In the genomic region with DNA sequence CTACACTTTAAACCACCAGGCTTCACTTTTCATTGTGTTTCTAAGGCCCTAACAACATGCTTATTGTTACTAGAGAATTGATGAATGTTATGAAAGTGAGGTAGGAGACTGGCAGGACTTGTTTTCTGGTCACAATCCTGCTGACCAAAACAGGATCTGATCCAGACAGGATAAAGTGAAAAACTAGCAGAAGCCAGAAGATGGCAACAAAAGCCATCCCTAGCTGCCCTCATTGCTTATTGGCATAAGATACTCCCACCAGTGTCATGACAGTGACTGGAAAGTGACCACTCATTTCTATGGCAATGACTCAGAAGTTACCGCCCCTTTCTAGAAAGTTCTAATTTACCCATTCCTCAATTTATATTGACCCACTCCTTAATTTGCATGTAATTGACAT, we compare ENCODE assay signal across 17 cellular contexts. TPM values are rescaled to one million over a fixed set of nuclear protein-coding genes. Genes with fewer than 3 reads are reported as not detected.
"Had no signal": no experiment of that assay in that cellular context is flagged by ENCODE, and none has a peak within 500 bp of the region (broad histone marks: within the 10 kb centered on the region; RNA-seq: fewer than 3 reads in every experiment).

No MANE protein-coding gene starts in this region.

- DNase-seq: activated CD4-positive, alpha-beta T cell treated with anti-CD3 and anti-CD28 coated beads, Interleukin-2, amount 10 ng/mL, durations not matched to agents 24 days and 14 days; activated CD8-positive, alpha-beta memory T cell treated with anti-CD3 and anti-CD28 coated beads for 24 hours; activated naive CD4-positive, alpha-beta T cell treated with anti-CD3 and anti-CD28 coated beads, Interleukin-2, amount 50 U/mL, for 16 hours; caudate nucleus; colonic mucosa; effector CD4-positive, alpha-beta T cell; hippocampal formation; psoas muscle; stimulated activated CD4-positive, alpha-beta T cell treated with anti-CD3 and anti-CD28 coated beads, Interleukin-12 subunit alpha, Interleukin-12 subunit beta, amount 100 ng/mL, for 4 hours; stimulated activated naive CD8-positive, alpha-beta T cell treated with anti-CD3 and anti-CD28 coated beads, Interleukin-15, amount 100 ng/mL, for 72 hours; T-helper 1 cell had no signal

- H3K9me3 ChIP-seq: colonic mucosa, psoas muscle, thoracic aorta had no signal

- H3K4me1 Mint-ChIP-seq: activated CD4-positive, alpha-beta T cell treated with anti-CD3 and anti-CD28 coated beads, Interleukin-2, amount 10 ng/mL, durations not matched to agents 24 days and 14 days; stimulated activated naive CD8-positive, alpha-beta T cell treated with anti-CD3 and anti-CD28 coated beads, Interleukin-15, amount 100 ng/mL, for 72 hours had no signal

- H3K36me3 Mint-ChIP-seq: natural killer cell treated with Interleukin-12 subunit alpha and Interleukin-12 subunit beta and Interleukin-15 and Interleukin-18, amount 100 ng/mL, for 72 hours had no signal

- H3K4me3 Mint-ChIP-seq: activated CD4-positive, alpha-beta T cell treated with anti-CD3 and anti-CD28 coated beads, Interleukin-2, amount 10 ng/mL, durations not matched to agents 24 days and 14 days; activated T-helper 17 cell treated with anti-CD3 and anti-CD28 coated beads, Interleukin-2, amount 50 U/mL, for 72 hours; natural killer cell treated with Interleukin-12 subunit alpha and Interleukin-12 subunit beta and Interleukin-15 and Interleukin-18, amount 100 ng/mL, for 72 hours; stimulated activated naive CD8-positive, alpha-beta T cell treated with anti-CD3 and anti-CD28 coated beads, Interleukin-15, amount 100 ng/mL, for 72 hours had no signal

- H3K27me3 ChIP-seq: colonic mucosa had no signal

- ATAC-seq: activated T-helper 17 cell treated with anti-CD3 and anti-CD28 coated beads, Interleukin-2, amount 50 U/mL, for 72 hours; natural killer cell treated with Interleukin-12 subunit alpha and Interleukin-12 subunit beta and Interleukin-15 and Interleukin-18, amount 100 ng/mL, for 72 hours; psoas muscle; stimulated activated naive CD8-positive, alpha-beta T cell treated with anti-CD3 and anti-CD28 coated beads, Interleukin-15, amount 100 ng/mL, for 72 hours had no signal

- H3K4me3 ChIP-seq: colonic mucosa, lung, psoas muscle, thoracic aorta had no signal

- H3K27ac ChIP-seq: colonic mucosa, psoas muscle, thoracic aorta had no signal

- H3K36me3 ChIP-seq: colonic mucosa, thoracic aorta had no signal

- H3K27ac Mint-ChIP-seq: activated CD4-positive, alpha-beta T cell treated with anti-CD3 and anti-CD28 coated beads, Interleukin-2, amount 10 ng/mL, durations not matched to agents 24 days and 14 days; activated T-helper 17 cell treated with anti-CD3 and anti-CD28 coated beads, Interleukin-2, amount 50 U/mL, for 72 hours; natural killer cell treated with Interleukin-12 subunit alpha and Interleukin-12 subunit beta and Interleukin-15 and Interleukin-18, amount 100 ng/mL, for 72 hours; stimulated activated naive CD8-positive, alpha-beta T cell treated with anti-CD3 and anti-CD28 coated beads, Interleukin-15, amount 100 ng/mL, for 72 hours had no signal

- H3K4me1 ChIP-seq: colonic mucosa, psoas muscle had no signal

- H3K9me3 Mint-ChIP-seq: activated CD4-positive, alpha-beta T cell treated with anti-CD3 and anti-CD28 coated beads, Interleukin-2, amount 10 ng/mL, durations not matched to agents 24 days and 14 days; activated T-helper 17 cell treated with anti-CD3 and anti-CD28 coated beads, Interleukin-2, amount 50 U/mL, for 72 hours; natural killer cell treated with Interleukin-12 subunit alpha and Interleukin-12 subunit beta and Interleukin-15 and Interleukin-18, amount 100 ng/mL, for 72 hours; stimulated activated naive CD8-positive, alpha-beta T cell treated with anti-CD3 and anti-CD28 coated beads, Interleukin-15, amount 100 ng/mL, for 72 hours had no signal

RNA-seq across cellular contexts. Expression of gene FGG, which starts 29.9 kb away (rescaled TPM):
- total RNA-seq: activated CD4-positive, alpha-beta T cell treated with anti-CD3 and anti-CD28 coated beads, Interleukin-2, amount 10 ng/mL, durations not matched to agents 24 days and 14 days; activated T-helper 17 cell treated with anti-CD3 and anti-CD28 coated beads, Interleukin-2, amount 50 U/mL, for 72 hours; fibroblast of lung; natural killer cell treated with Interleukin-12 subunit alpha and Interleukin-12 subunit beta and Interleukin-15 and Interleukin-18, amount 100 ng/mL, for 72 hours; thoracic aorta had no signal
- polyA plus RNA-seq: fibroblast of lung had no signal

RNA-seq across cellular contexts. Expression of gene FGA, which starts 51.8 kb away (rescaled TPM):
- total RNA-seq: activated CD4-positive, alpha-beta T cell treated with anti-CD3 and anti-CD28 coated beads, Interleukin-2, amount 10 ng/mL, durations not matched to agents 24 days and 14 days; activated T-helper 17 cell treated with anti-CD3 and anti-CD28 coated beads, Interleukin-2, amount 50 U/mL, for 72 hours; fibroblast of lung; natural killer cell treated with Interleukin-12 subunit alpha and Interleukin-12 subunit beta and Interleukin-15 and Interleukin-18, amount 100 ng/mL, for 72 hours; omental fat pad; thoracic aorta had no signal
- polyA plus RNA-seq: fibroblast of lung, psoas muscle had no signal
